11 cellular contexts compared by ENCODE assay signal in the genomic region with DNA sequence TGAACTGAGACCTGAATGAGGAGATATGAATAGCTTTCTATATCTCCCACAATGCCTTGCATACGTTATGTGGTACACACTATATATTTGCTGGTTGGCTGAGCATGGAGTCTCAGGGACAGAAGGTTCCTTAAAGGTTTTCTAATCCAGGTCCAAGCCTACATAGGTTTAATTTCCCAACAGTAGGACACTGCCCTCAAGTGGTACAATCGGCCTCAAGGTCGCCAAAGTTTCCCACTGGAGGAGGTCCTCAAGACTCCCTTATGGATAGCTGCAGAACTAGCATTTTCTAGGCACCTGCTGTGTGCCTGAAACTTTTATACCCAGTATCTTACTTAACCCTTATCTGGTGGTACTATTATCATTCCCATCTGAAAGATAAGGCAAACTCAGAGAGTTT. TPM values are rescaled to one million over a fixed set of nuclear protein-coding genes. Genes with fewer than 3 reads are reported as not detected.
DNase-seq lines count a peak whose midpoint lies in the region; ATAC-seq and TF ChIP-seq lines count a peak whose summit lies in the region.
"Had no signal": no experiment of that assay in that cellular context is flagged by ENCODE, and none has a peak within 500 bp of the region (broad histone marks: within the 10 kb centered on the region; RNA-seq: fewer than 3 reads in every experiment).

No MANE protein-coding gene starts in this region.

- H3K36me3 Mint-ChIP-seq in activated CD4-positive, alpha-beta memory T cell treated with anti-CD3 and anti-CD28 coated beads for 36 hours = no peaks in the 10 kb centered on the region
- H3K36me3 Mint-ChIP-seq in activated CD4-positive, alpha-beta memory T cell treated with anti-CD3 and anti-CD28 coated beads, Interleukin-2, amount 10 ng/mL, durations not matched to agents 7 days and 5 days (ENCODE audit: low read depth) = no peaks in the 10 kb centered on the region
- H3K36me3 Mint-ChIP-seq in immature natural killer cell = no peaks in the 10 kb centered on the region

- H3K4me1 Mint-ChIP-seq in activated CD4-positive, alpha-beta memory T cell treated with anti-CD3 and anti-CD28 coated beads for 36 hours (ENCODE audit: low read depth) = no peaks in the 10 kb centered on the region
- no peaks in the 10 kb centered on the region for H3K4me1 Mint-ChIP-seq in activated CD4-positive, alpha-beta memory T cell treated with anti-CD3 and anti-CD28 coated beads, Interleukin-2, amount 10 ng/mL, durations not matched to agents 7 days and 5 days
- H3K4me1 Mint-ChIP-seq in immature natural killer cell = no peaks in the 10 kb centered on the region

- no peak overlapping the region for H3K27ac Mint-ChIP-seq in activated CD4-positive, alpha-beta memory T cell treated with anti-CD3 and anti-CD28 coated beads for 36 hours
- H3K27ac Mint-ChIP-seq in activated CD4-positive, alpha-beta memory T cell treated with anti-CD3 and anti-CD28 coated beads, Interleukin-2, amount 10 ng/mL, durations not matched to agents 7 days and 5 days = no peak overlapping the region
- H3K27ac Mint-ChIP-seq in immature natural killer cell = no peak overlapping the region
- H3K27ac Mint-ChIP-seq: dendritic cell treated with granulocyte-macrophage colony-stimulating factor and Interleukin-4, amounts not matched to agents 40 ng/mL and 50 ng/mL, for 4 days had no signal

- peak; percentile 47 to 53 for ATAC-seq in left cardiac atrium
- peak; percentile 60 for ATAC-seq in upper lobe of right lung

- peak; percentile 25 for DNase-seq in activated CD4-positive, alpha-beta memory T cell treated with anti-CD3 and anti-CD28 coated beads for 36 hours
- no peak for DNase-seq in activated CD4-positive, alpha-beta memory T cell treated with anti-CD3 and anti-CD28 coated beads, Interleukin-2, amount 10 ng/mL, durations not matched to agents 7 days and 5 days
- DNase-seq in SW 1271 (lab: John Stamatoyannopoulos, UW) = peak; percentile 4 to 7
- DNase-seq in left cardiac atrium = no peak
- DNase-seq in upper lobe of right lung = no peak
- no peak for DNase-seq in SHP77 (lab: John Stamatoyannopoulos, UW)
- no peak for DNase-seq in NCI-H1694 treated with DMSO at 0.1 percent for 48 hours (lab: John Stamatoyannopoulos, UW)
- DNase-seq in immature natural killer cell = no peak
- DNase-seq: NCI-H1436; stimulated activated naive CD4-positive, alpha-beta T cell treated with Interleukin-2 at 50 U/mL for 16 hours had no signal

- no peaks in the 10 kb centered on the region for H3K27me3 ChIP-seq in upper lobe of right lung

- POLR2A ChIA-PET in activated CD4-positive, alpha-beta memory T cell treated with anti-CD3 and anti-CD28 coated beads for 36 hours (lab: Charles Lee) = no interaction called here
- POLR2A ChIA-PET in activated CD4-positive, alpha-beta memory T cell treated with anti-CD3 and anti-CD28 coated beads, Interleukin-2, amount 10 ng/mL, durations not matched to agents 7 days and 5 days (lab: Charles Lee) = no interaction called here

- H3K27me3 Mint-ChIP-seq in activated CD4-positive, alpha-beta memory T cell treated with anti-CD3 and anti-CD28 coated beads for 36 hours = no peaks in the 10 kb centered on the region
- H3K27me3 Mint-ChIP-seq in activated CD4-positive, alpha-beta memory T cell treated with anti-CD3 and anti-CD28 coated beads, Interleukin-2, amount 10 ng/mL, durations not matched to agents 7 days and 5 days = peaks cover 4% of the 10 kb centered on the region
- peaks cover 5 to 12% (median 10%) of the 10 kb centered on the region in 3 donors for H3K27me3 Mint-ChIP-seq in immature natural killer cell (ENCODE audit: low read depth in 3 of 3)

- no peak overlapping the region for H3K4me3 Mint-ChIP-seq in activated CD4-positive, alpha-beta memory T cell treated with anti-CD3 and anti-CD28 coated beads for 36 hours
- H3K4me3 Mint-ChIP-seq in activated CD4-positive, alpha-beta memory T cell treated with anti-CD3 and anti-CD28 coated beads, Interleukin-2, amount 10 ng/mL, durations not matched to agents 7 days and 5 days = no peak overlapping the region
- H3K4me3 Mint-ChIP-seq in immature natural killer cell = no peak overlapping the region
- H3K4me3 Mint-ChIP-seq: dendritic cell treated with granulocyte-macrophage colony-stimulating factor and Interleukin-4, amounts not matched to agents 40 ng/mL and 50 ng/mL, for 4 days had no signal

- peak; percentile 47 for TF ChIP-seq CTCF in upper lobe of right lung (IDR thresholded peaks at IDR 0.05)

- CTCF ChIA-PET in activated CD4-positive, alpha-beta memory T cell treated with anti-CD3 and anti-CD28 coated beads for 36 hours (lab: Charles Lee) = interaction anchor here (0.5 to 4.2 kb wide), 3 partner anchors 65 to 75 kb away, joined by 3 to 52 read pairs (median 3); no protein-coding TSS in a partner anchor
- CTCF ChIA-PET in activated CD4-positive, alpha-beta memory T cell treated with anti-CD3 and anti-CD28 coated beads, Interleukin-2, amount 10 ng/mL, durations not matched to agents 7 days and 5 days (lab: Charles Lee) = interaction anchor here (0.6 to 3.0 kb wide), 3 partner anchors 20 to 292 kb away, joined by 3 to 9 read pairs (median 4); no protein-coding TSS in a partner anchor

- no peaks in the 10 kb centered on the region for H3K36me3 ChIP-seq in upper lobe of right lung

- no peaks in the 10 kb centered on the region for H3K9me3 ChIP-seq in upper lobe of right lung

- intact Hi-C loops in activated CD4-positive, alpha-beta memory T cell treated with anti-CD3 and anti-CD28 coated beads for 36 hours (cut with micrococcal nuclease) = loop anchor here (1.0 kb wide), 1 partner anchor 75 kb away; no protein-coding TSS in a partner anchor
- intact Hi-C loops in left cardiac atrium (cut with DNase I) (loop anchor here (2.0 to 5.0 kb wide), 3 partner anchors 75 to 296 kb away; no protein-coding TSS in a partner anchor), upper lobe of right lung (cut with DNase I) (no loop called here)

- H3K4me1 ChIP-seq in upper lobe of right lung = no peaks in the 10 kb centered on the region

- H3K4me3 ChIP-seq in upper lobe of right lung = no peak overlapping the region

- no peaks in the 10 kb centered on the region for H3K9me3 Mint-ChIP-seq in activated CD4-positive, alpha-beta memory T cell treated with anti-CD3 and anti-CD28 coated beads for 36 hours
- H3K9me3 Mint-ChIP-seq in activated CD4-positive, alpha-beta memory T cell treated with anti-CD3 and anti-CD28 coated beads, Interleukin-2, amount 10 ng/mL, durations not matched to agents 7 days and 5 days = no peaks in the 10 kb centered on the region
- H3K9me3 Mint-ChIP-seq in immature natural killer cell = no peaks in the 10 kb centered on the region
- H3K9me3 Mint-ChIP-seq: dendritic cell treated with granulocyte-macrophage colony-stimulating factor and Interleukin-4, amounts not matched to agents 40 ng/mL and 50 ng/mL, for 4 days had no signal

- H3K27ac ChIP-seq in upper lobe of right lung = no peak overlapping the region

RNA-seq across cellular contexts. Expression of gene EFNB1, which starts 21.0 kb away (rescaled TPM):
- 1 to 10 TPM; 4.6 to 4.8 TPM for total RNA-seq in activated CD4-positive, alpha-beta memory T cell treated with anti-CD3 and anti-CD28 coated beads for 36 hours
- total RNA-seq in activated CD4-positive, alpha-beta memory T cell treated with anti-CD3 and anti-CD28 coated beads, Interleukin-2, amount 10 ng/mL, durations not matched to agents 7 days and 5 days = 1 to 10 TPM; 5.8 to 6.2 TPM
- total RNA-seq in left cardiac atrium (10 to 100 TPM; 23.6 to 25.4 TPM), upper lobe of right lung (29.0 TPM)
- 1 to 10 TPM; 3.9 to 5.6 (median 3.9) TPM for polyA plus RNA-seq in immature natural killer cell

Comparison
In these comparisons a context has a peak if more than half of its experiments do, and no peak if none do; other contexts are left out.
1. DNase-seq: peak in activated CD4-positive, alpha-beta memory T cell treated with anti-CD3 and anti-CD28 coated beads for 36 hours (single experiment) and SW 1271 (2 of 2); none in activated CD4-positive, alpha-beta memory T cell treated with anti-CD3 and anti-CD28 coated beads, Interleukin-2, amount 10 ng/mL, durations not matched to agents 7 days and 5 days (single experiment), left cardiac atrium (single experiment), upper lobe of right lung (single experiment), SHP77 (0 of 2), NCI-H1694 treated with DMSO at 0.1 percent for 48 hours (single experiment) and immature natural killer cell (0 of 3).